In the genomic region with DNA sequence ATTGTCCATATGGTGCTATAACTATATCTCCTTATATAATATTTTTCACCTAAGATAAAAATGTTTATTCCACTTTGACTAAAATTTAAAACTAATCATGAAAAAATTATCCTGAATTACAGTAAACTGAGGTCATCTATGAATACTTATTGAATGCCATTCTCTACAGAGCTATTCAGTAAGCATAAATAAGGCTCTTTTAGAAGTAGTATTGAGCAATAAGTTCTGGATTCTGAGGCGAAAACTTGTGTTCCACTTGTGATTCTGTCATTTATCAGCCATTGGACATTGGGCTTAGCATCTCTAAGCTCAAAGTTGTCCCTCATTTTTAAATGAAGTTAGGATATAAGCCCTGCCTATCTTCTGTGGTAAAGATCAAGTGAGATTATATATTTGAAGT, we compare ENCODE assay signal across 3 cellular contexts.
"Had no signal": no experiment of that assay in that cellular context is flagged by ENCODE, and none has a peak within 500 bp of the region (broad histone marks: within the 10 kb centered on the region; RNA-seq: fewer than 3 reads in every experiment).

No MANE protein-coding gene starts in this region.

- H3K4me3 ChIP-seq: GM12878 had no signal

- DNase-seq: GDM1, GF-D8 had no signal

- ATAC-seq: GM12878 had no signal
